23 cellular contexts compared by ENCODE assay signal in the genomic region with DNA sequence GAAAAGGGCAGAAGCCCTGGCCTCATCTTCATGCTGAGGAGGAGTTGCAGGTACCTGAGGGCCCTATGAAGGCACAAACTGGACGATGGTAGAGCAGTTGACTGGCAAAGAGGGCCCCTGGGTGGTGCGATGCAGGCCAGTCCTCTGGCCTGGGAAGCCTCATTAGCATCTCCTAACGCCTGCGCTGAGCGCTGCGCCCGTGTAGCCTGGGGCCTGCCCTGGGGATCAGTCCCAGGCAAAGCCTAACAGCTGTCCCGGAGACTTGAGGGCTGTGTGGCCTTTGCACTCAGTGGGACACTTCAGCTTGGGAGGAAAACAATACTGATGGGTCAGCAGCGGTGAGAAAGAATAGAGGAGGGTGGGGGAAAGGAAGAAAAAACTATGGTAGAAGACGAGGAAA.
DNase-seq lines count a peak whose midpoint lies in the region; ATAC-seq, FAIRE-seq and TF ChIP-seq lines count a peak whose summit lies in the region.
"Had no signal": no experiment of that assay in that cellular context is flagged by ENCODE, and none has a peak within 500 bp of the region (broad histone marks: within the 10 kb centered on the region; RNA-seq: fewer than 3 reads in every experiment).

No MANE protein-coding gene starts in this region.

- no peak for TF ChIP-seq POLR2A in H1 (IDR thresholded peaks at IDR 0.05; ENCODE audit: control extremely low read depth in 1 of 2, low read depth in 2 of 2, low read length in 2 of 2)

- H4K20me1 ChIP-seq in GM23338 (replicated peaks; ENCODE audit: insufficient read depth) (no peaks in the 10 kb centered on the region), H1 (replicated peaks in 1 of 2; ENCODE audit: control insufficient read depth in 1 of 2, insufficient read depth in 2 of 2, low read length in 2 of 2) (no peaks in the 10 kb centered on the region)

- H3K79me2 ChIP-seq in GM23338 (replicated peaks; ENCODE audit: insufficient read depth) (no peaks in the 10 kb centered on the region), H1 (ENCODE audit: control insufficient read depth in 1 of 2, insufficient read depth in 2 of 2, low read length in 2 of 2) (no peaks in the 10 kb centered on the region)

- H3K27ac Mint-ChIP-seq in GM23338 = no peak overlapping the region
- H3K27ac Mint-ChIP-seq in stimulated activated memory B cell treated with anti-CD40 and anti-IgM and Interleukin-4, amounts not matched to agents 10 μg/mL and 1 μg/mL and 100 μg/mL, for 72 hours = no peak overlapping the region
- no peak overlapping the region for H3K27ac Mint-ChIP-seq in activated T-cell treated with anti-CD3 and anti-CD28 coated beads, Interleukin-2, amount 50 U/mL, for 24 hours
- H3K27ac Mint-ChIP-seq: B cell, CD14-positive monocyte had no signal

- H4K8ac ChIP-seq in H1 (ENCODE audit: extremely low read depth, insufficient read depth, low read length) = peak overlapping the region; percentile 42; the same call in 1 of the 2 replicates

- no peak overlapping the region for H3K23ac ChIP-seq in H1 (ENCODE audit: insufficient read length)

- no peak overlapping the region for H3K56ac ChIP-seq in H1 (replicated peaks; ENCODE audit: insufficient read length, low read depth, low read length)

- H2BK120ac ChIP-seq in H1 (replicated peaks; ENCODE audit: low read depth, low read length) = no peak overlapping the region

- DNase-seq in GM23338 (ENCODE audit: low spot score) (peak; percentile 56), H1 (ENCODE audit: low read depth in 1 of 2, low spot score in 2 of 2) (peak in 1 of 2 experiments; percentile 66), islet precursor cell (peak; percentile 54), NCI-H2081 treated with DMSO at 0.1 percent for 48 hours (lab: John Stamatoyannopoulos, UW) (no peak), DMS 273 treated with DMSO at 0.1 percent for 48 hours (lab: John Stamatoyannopoulos, UW) (no peak)
- no peak for DNase-seq in activated T-cell treated with anti-CD3 and anti-CD28 coated beads, Interleukin-2, amount 50 U/mL, for 24 hours
- DNase-seq: EL, IMR-90, NCI-H1105, NCI-H146, NCI-H2029, NCI-H345, NCI-H524 treated with DMSO at 0.1 percent for 48 hours, OCI-M1 had no signal

- peak in 1 of 2 experiments; percentile 13; a peak in 1 of 4 replicates for TF ChIP-seq RAD21 in H1 (IDR thresholded peaks at IDR 0.05 in 1 of 2, conservative IDR thresholded peaks at IDR 0.05 in 1 of 2; ENCODE audit: low read depth in 2 of 2, low read length in 2 of 2)

- H3K23me2 ChIP-seq in H1 (ENCODE audit: low read depth, low read length) = peaks cover 3% of the 10 kb centered on the region; the same call in 1 of the 2 replicates

- no peaks in the 10 kb centered on the region for H3K9me3 ChIP-seq in H1 (ENCODE audit: insufficient read depth in 2 of 2, low read depth in 1 of 2, low read length in 1 of 2)
- H3K9me3 ChIP-seq: SJCRH30 had no signal

- H3K4me3 ChIP-seq in GM23338 = no peak overlapping the region
- H3K4me3 ChIP-seq in H1 (ENCODE audit: extremely low read depth in 1 of 4, insufficient read depth in 2 of 4, low read depth in 3 of 4, low read length in 4 of 4) = no peak overlapping the region
- H3K4me3 ChIP-seq: SJCRH30 had no signal

- ATAC-seq in GM23338 = peak; percentile 100
- peak; percentile 29 for ATAC-seq in stimulated activated memory B cell treated with anti-CD40 and anti-IgM and Interleukin-4, amounts not matched to agents 10 μg/mL and 1 μg/mL and 100 μg/mL, for 72 hours
- ATAC-seq: HCT116 had no signal

- no peaks in the 10 kb centered on the region for H3F3A ChIP-seq in GM23338 (replicated peaks; ENCODE audit: low read depth)

- no peaks in the 10 kb centered on the region for H3K79me1 ChIP-seq in H1 (ENCODE audit: low read depth, low read length)

- H4K91ac ChIP-seq in H1 (replicated peaks; ENCODE audit: insufficient read length, low read length) = no peak overlapping the region

- H3K36me3 ChIP-seq in GM23338 (ENCODE audit: insufficient read depth) (no peaks in the 10 kb centered on the region), H1 (ENCODE audit: control insufficient read depth in 2 of 4, insufficient read depth in 4 of 4, low read length in 3 of 4) (no peaks in the 10 kb centered on the region)
- H3K36me3 ChIP-seq: SJCRH30 had no signal

- H2AFZ ChIP-seq in GM23338 (peak overlapping the region; percentile 93), H1 (ENCODE audit: low read length) (peak overlapping the region; percentile 98)

- H3K27me3 Mint-ChIP-seq in GM23338 (ENCODE audit: insufficient read depth, low read depth, poor library complexity) = peaks cover 2% of the 10 kb centered on the region
- no peaks in the 10 kb centered on the region for H3K27me3 Mint-ChIP-seq in stimulated activated memory B cell treated with anti-CD40 and anti-IgM and Interleukin-4, amounts not matched to agents 10 μg/mL and 1 μg/mL and 100 μg/mL, for 72 hours
- peaks cover 4% of the 10 kb centered on the region for H3K27me3 Mint-ChIP-seq in activated T-cell treated with anti-CD3 and anti-CD28 coated beads, Interleukin-2, amount 50 U/mL, for 24 hours

- H2BK5ac ChIP-seq in H1 (ENCODE audit: low read depth, low read length) = no peak overlapping the region

- H3K27ac ChIP-seq in GM23338 (ENCODE audit: low read depth) (no peak overlapping the region), H1 (ENCODE audit: low read depth, low read length) (no peak overlapping the region)
- H3K27ac ChIP-seq: KMS-11, SJCRH30 had no signal

- H3K18ac ChIP-seq in H1 (ENCODE audit: extremely low read depth, low read length) = no peak overlapping the region

- H3K4me1 ChIP-seq in GM23338 (ENCODE audit: insufficient read depth) (peaks cover 10% of the 10 kb centered on the region), H1 (replicated peaks in 1 of 4; ENCODE audit: control insufficient read depth in 3 of 4, insufficient read depth in 4 of 4, low read length in 3 of 4) (peaks cover 0 to 8% (median 4%) of the 10 kb centered on the region in 4 experiments; a peak in 2 of 7 replicates)
- H3K4me1 ChIP-seq: SJCRH30 had no signal

- no peak for FAIRE-seq in H1 (lab: Jason Lieb, UNC)
- FAIRE-seq: A204.1, D721Med, RCC 7860 had no signal

- no peak for TF ChIP-seq EP300 in H1 (IDR thresholded peaks at IDR 0.05; ENCODE audit: borderline replicate concordance in 1 of 2, low read depth in 2 of 2, low read length in 2 of 2)

- no peak overlapping the region for H3K4ac ChIP-seq in H1 (replicated peaks; ENCODE audit: insufficient read length, low read depth, low read length)

- no peak overlapping the region for H3K9ac ChIP-seq in H1 (replicated peaks in 1 of 4; ENCODE audit: extremely low read depth in 1 of 4, low read depth in 3 of 4, low read length in 3 of 4)
- H3K9ac ChIP-seq: KMS-11 had no signal

- H3K36me3 Mint-ChIP-seq in GM23338 (ENCODE audit: low read depth) = no peaks in the 10 kb centered on the region
- H3K36me3 Mint-ChIP-seq in stimulated activated memory B cell treated with anti-CD40 and anti-IgM and Interleukin-4, amounts not matched to agents 10 μg/mL and 1 μg/mL and 100 μg/mL, for 72 hours = no peaks in the 10 kb centered on the region
- H3K36me3 Mint-ChIP-seq in activated T-cell treated with anti-CD3 and anti-CD28 coated beads, Interleukin-2, amount 50 U/mL, for 24 hours (ENCODE audit: low read depth) = no peaks in the 10 kb centered on the region
- H3K36me3 Mint-ChIP-seq: CD14-positive monocyte had no signal

- H3K9me2 ChIP-seq in GM23338 (ENCODE audit: insufficient read depth) = no peaks in the 10 kb centered on the region

- no peak overlapping the region for H2BK12ac ChIP-seq in H1 (ENCODE audit: low read depth, low read length)

- TF ChIP-seq CTCF in GM23338 (conservative IDR thresholded peaks at IDR 0.05; ENCODE audit: low read depth in 2 of 2) (no peak), H1 (IDR thresholded peaks at IDR 0.05; ENCODE audit: control extremely low read depth in 1 of 3, insufficient read depth in 1 of 3, low read depth in 1 of 3, low read length in 3 of 3) (no peak)

- H3K27me3 ChIP-seq in GM23338 (ENCODE audit: insufficient read depth) = no peaks in the 10 kb centered on the region
- H3K27me3 ChIP-seq in H1 (replicated peaks in 1 of 4; ENCODE audit: control insufficient read depth in 3 of 4, extremely low read depth in 1 of 4, insufficient read depth in 3 of 4, low read length in 3 of 4) = no peaks in the 10 kb centered on the region
- H3K27me3 ChIP-seq: SJCRH30 had no signal

- no peaks in the 10 kb centered on the region for H3K9me3 Mint-ChIP-seq in GM23338
- H3K9me3 Mint-ChIP-seq in stimulated activated memory B cell treated with anti-CD40 and anti-IgM and Interleukin-4, amounts not matched to agents 10 μg/mL and 1 μg/mL and 100 μg/mL, for 72 hours = no peaks in the 10 kb centered on the region
- H3K9me3 Mint-ChIP-seq in activated T-cell treated with anti-CD3 and anti-CD28 coated beads, Interleukin-2, amount 50 U/mL, for 24 hours = no peaks in the 10 kb centered on the region

- 33% methylated on average over 10 of the region's 10 CpGs; no CpG with 5 or more reads in 1 of the 2 experiments for WGBS in H1 (ENCODE audit: extremely low coverage in 1 of 2, insufficient coverage in 1 of 2, insufficient read length in 1 of 2, insufficient replicate concordance in 2 of 2, low coverage in 1 of 2, low lambda C conversion rate in 2 of 2, missing lambda C conversion rate in 1 of 2), 2 experiments

- CTCF ChIA-PET in H1 (lab: Charles Lee; ENCODE audit: partially characterized antibody) = interaction anchor here (1.0 kb wide), 1 partner anchor 39 kb away, joined by 3 read pairs; no protein-coding TSS in a partner anchor

- H4K5ac ChIP-seq in H1 (ENCODE audit: insufficient read length, low read depth, low read length) = no peak overlapping the region

- no peak overlapping the region for H3K4me2 ChIP-seq in GM23338
- H3K4me2 ChIP-seq in H1 (ENCODE audit: insufficient read depth in 1 of 2, low read depth in 2 of 2, low read length in 2 of 2) = 0 out of 4 replicates have a peak overlapping the region, but pooled peaks of 1 of the 2 experiments have one; percentile 15
- H3K4me2 ChIP-seq: KMS-11 had no signal

- H3K4me1 Mint-ChIP-seq in GM23338 = peaks cover 11% of the 10 kb centered on the region; the same call in 2 of the 3 replicates
- H3K4me1 Mint-ChIP-seq in stimulated activated memory B cell treated with anti-CD40 and anti-IgM and Interleukin-4, amounts not matched to agents 10 μg/mL and 1 μg/mL and 100 μg/mL, for 72 hours = no peaks in the 10 kb centered on the region
- no peaks in the 10 kb centered on the region for H3K4me1 Mint-ChIP-seq in activated T-cell treated with anti-CD3 and anti-CD28 coated beads, Interleukin-2, amount 50 U/mL, for 24 hours (ENCODE audit: low read depth)
- H3K4me1 Mint-ChIP-seq: B cell, CD14-positive monocyte had no signal

- H3K14ac ChIP-seq in H1 (ENCODE audit: insufficient read length) = no peak overlapping the region

- no peak overlapping the region for H3K4me3 Mint-ChIP-seq in GM23338
- no peak overlapping the region for H3K4me3 Mint-ChIP-seq in stimulated activated memory B cell treated with anti-CD40 and anti-IgM and Interleukin-4, amounts not matched to agents 10 μg/mL and 1 μg/mL and 100 μg/mL, for 72 hours
- H3K4me3 Mint-ChIP-seq in activated T-cell treated with anti-CD3 and anti-CD28 coated beads, Interleukin-2, amount 50 U/mL, for 24 hours = no peak overlapping the region
- H3K4me3 Mint-ChIP-seq: B cell, CD14-positive monocyte had no signal

- no peak overlapping the region for H2BK15ac ChIP-seq in H1 (ENCODE audit: low read length)

- POLR2A ChIA-PET in H1 (lab: Charles Lee; ENCODE audit: partially characterized antibody) = no interaction called here

- H2BK20ac ChIP-seq in H1 (ENCODE audit: low read length) = no peak overlapping the region

- no peak overlapping the region for H2AK5ac ChIP-seq in H1 (ENCODE audit: low read depth, low read length)

Comparison
In these comparisons a context has a peak if more than half of its experiments do, and no peak if none do; other contexts are left out.
1. DNase-seq: peak in GM23338 (single experiment) and islet precursor cell (single experiment); none in NCI-H2081 treated with DMSO at 0.1 percent for 48 hours (single experiment), DMS 273 treated with DMSO at 0.1 percent for 48 hours (single experiment) and activated T-cell treated with anti-CD3 and anti-CD28 coated beads, Interleukin-2, amount 50 U/mL, for 24 hours (single experiment).